16 cellular contexts compared by ENCODE assay signal in the genomic region with DNA sequence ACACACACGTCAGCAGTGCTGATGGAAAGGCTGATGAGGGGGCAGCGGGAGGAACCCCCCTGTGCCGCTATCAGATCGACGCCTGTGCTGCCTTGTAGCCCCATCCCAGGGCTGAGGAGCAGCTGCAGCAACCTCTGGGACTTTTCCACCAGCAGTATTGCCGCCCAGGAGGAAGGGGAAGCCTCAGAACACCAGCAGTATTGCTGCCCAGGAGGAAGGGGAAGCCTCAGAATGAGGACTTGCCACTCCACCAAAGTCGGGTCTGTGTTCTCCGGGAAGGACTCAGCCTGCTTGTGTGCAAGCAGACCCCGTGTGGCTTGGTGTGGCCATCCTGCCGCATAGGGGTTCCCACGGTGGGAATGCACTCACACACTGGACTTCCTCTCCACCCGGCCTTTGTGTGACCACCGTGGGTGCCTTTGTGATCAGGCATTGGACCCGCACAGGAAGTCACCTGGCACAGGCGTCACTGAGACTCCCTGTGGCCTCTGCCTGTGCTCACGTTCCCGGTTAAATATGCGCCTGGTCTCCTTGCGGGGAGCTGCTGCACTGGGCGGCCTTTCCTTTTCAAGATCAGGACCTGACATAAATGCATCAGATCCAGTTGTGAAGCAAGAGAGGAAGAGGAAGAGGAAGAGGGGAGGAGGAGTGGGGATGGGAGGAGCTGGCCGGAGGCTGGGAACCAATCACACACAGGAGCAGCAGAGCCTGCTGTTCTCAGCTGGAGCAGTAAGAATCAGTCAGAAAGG.
A peak's percentile ranks its signal among the peaks of the same experiment; 100 is the strongest.
DNase-seq lines count a peak whose midpoint lies in the region; ATAC-seq, FAIRE-seq and TF ChIP-seq lines count a peak whose summit lies in the region.
"Had no signal": no experiment of that assay in that cellular context is flagged by ENCODE, and none has a peak within 500 bp of the region (broad histone marks: within the 10 kb centered on the region; RNA-seq: fewer than 3 reads in every experiment).

No MANE protein-coding gene starts in this region.

- peaks cover 5 to 17% (median 9%) of the 10 kb centered on the region in 4 donors for H3K4me1 Mint-ChIP-seq in CD4-positive, CD25-positive, alpha-beta regulatory T cell
- peaks cover 8% of the 10 kb centered on the region for H3K4me1 Mint-ChIP-seq in WTC11

- peak in 1 of 3 donors; percentile 33 for DNase-seq in CD4-positive, CD25-positive, alpha-beta regulatory T cell
- DNase-seq in GDM1 (lab: John Stamatoyannopoulos, UW) (peak; percentile 28), WTC11 (ENCODE audit: low spot score) (no peak), left lobe of liver (ENCODE audit: low spot score) (no peak), D721Med (ENCODE audit: insufficient read length, low spot score) (no peak)
- DNase-seq: activated CD4-positive, alpha-beta T cell treated with anti-CD3 and anti-CD28 coated beads for 4 hours; amniotic stem cell; H9; NCI-H1417; NCI-H524 treated with DMSO at 0.1 percent for 48 hours; nephron progenitor cell had no signal

- H3K36me3 ChIP-seq in CD4-positive, CD25-positive, alpha-beta regulatory T cell (ENCODE audit: control insufficient read depth, insufficient read depth, low read length), result no peaks in the 10 kb centered on the region
- H3K36me3 ChIP-seq: thoracic aorta had no signal

- H3K9me3 ChIP-seq in CD4-positive, CD25-positive, alpha-beta regulatory T cell (ENCODE audit: control insufficient read depth in 2 of 2, low read length in 2 of 2), result no peaks in the 10 kb centered on the region
- H3K9me3 ChIP-seq: thoracic aorta had no signal

- H3K27ac ChIP-seq in CD4-positive, CD25-positive, alpha-beta regulatory T cell (ENCODE audit: insufficient read depth, low read length, poor library complexity, severe bottlenecking), result no peak overlapping the region
- H3K27ac ChIP-seq: thoracic aorta had no signal

- peaks cover 30% of the 10 kb centered on the region for H3K27me3 Mint-ChIP-seq in CD4-positive, CD25-positive, alpha-beta regulatory T cell
- peaks cover 89% of the 10 kb centered on the region for H3K27me3 Mint-ChIP-seq in WTC11 (ENCODE audit: low read depth)

- H3K4me1 ChIP-seq in CD4-positive, CD25-positive, alpha-beta regulatory T cell (ENCODE audit: control insufficient read depth, insufficient read depth, low read length, poor library complexity, severe bottlenecking), result peaks cover 6% of the 10 kb centered on the region

- peak overlapping the region; percentile 62 for H3K4me3 ChIP-seq in CD4-positive, CD25-positive, alpha-beta regulatory T cell (ENCODE audit: low read depth, low read length)
- H3K4me3 ChIP-seq: thoracic aorta had no signal

- no peak for FAIRE-seq in D721Med (lab: Jason Lieb, UNC)
- FAIRE-seq: HTR-8/SVneo, keratinocyte had no signal

- CTCF ChIA-PET in WTC11 (lab: Charles Lee), result interaction anchor here (1.2 kb wide), 1 partner anchor 111 kb away, joined by 3 read pairs; no protein-coding TSS in a partner anchor

- no peak for ATAC-seq in CD4-positive, CD25-positive, alpha-beta regulatory T cell (ENCODE audit: low read depth in 2 of 2)
- ATAC-seq in WTC11 (peak; percentile 32), left lobe of liver (peak; percentile 54), GM19035 (IDR thresholded peaks at IDR 0.05; ENCODE audit: unreplicated experiment) (no peak), HG02588 (IDR thresholded peaks at IDR 0.05; ENCODE audit: unreplicated experiment) (no peak)

- peak overlapping the region; percentile 74 to 89 (median 80) for H3K4me3 Mint-ChIP-seq in CD4-positive, CD25-positive, alpha-beta regulatory T cell
- H3K4me3 Mint-ChIP-seq in WTC11, result no peak overlapping the region
- H3K4me3 Mint-ChIP-seq: H9, nephron progenitor cell had no signal

- peaks cover 2% of the 10 kb centered on the region for H3K27me3 ChIP-seq in CD4-positive, CD25-positive, alpha-beta regulatory T cell (ENCODE audit: control insufficient read depth, insufficient read depth, low read length)

- H3K9me3 Mint-ChIP-seq in CD4-positive, CD25-positive, alpha-beta regulatory T cell, result peaks cover 0 to 6% (median 0%) of the 10 kb centered on the region in 7 donors
- H3K9me3 Mint-ChIP-seq in WTC11, result peaks cover 15% of the 10 kb centered on the region
- H3K9me3 Mint-ChIP-seq: H9, nephron progenitor cell had no signal

- peak overlapping the region in 2 of 3 donors; percentile 35 to 68 for H3K27ac Mint-ChIP-seq in CD4-positive, CD25-positive, alpha-beta regulatory T cell
- H3K27ac Mint-ChIP-seq in WTC11, result no peak overlapping the region
- H3K27ac Mint-ChIP-seq: H9 had no signal

- POLR2A ChIA-PET in WTC11 (lab: Charles Lee), result no interaction called here

- no peaks in the 10 kb centered on the region for H3K36me3 Mint-ChIP-seq in CD4-positive, CD25-positive, alpha-beta regulatory T cell
- H3K36me3 Mint-ChIP-seq in WTC11, result no peaks in the 10 kb centered on the region; the same call in 1 of the 2 replicates

- no peak for TF ChIP-seq CTCF in WTC11 (IDR thresholded peaks at IDR 0.05)
- no peak for TF ChIP-seq CTCF in D721Med (IDR thresholded peaks at IDR 0.05; ENCODE audit: insufficient read depth, missing control alignments)

TF ChIP-seq in WTC11, 78 proteins besides CTCF, POLR2A, EP300 and RAD21 (continues in another document):
- TF ChIP-seq, protein P1, sequence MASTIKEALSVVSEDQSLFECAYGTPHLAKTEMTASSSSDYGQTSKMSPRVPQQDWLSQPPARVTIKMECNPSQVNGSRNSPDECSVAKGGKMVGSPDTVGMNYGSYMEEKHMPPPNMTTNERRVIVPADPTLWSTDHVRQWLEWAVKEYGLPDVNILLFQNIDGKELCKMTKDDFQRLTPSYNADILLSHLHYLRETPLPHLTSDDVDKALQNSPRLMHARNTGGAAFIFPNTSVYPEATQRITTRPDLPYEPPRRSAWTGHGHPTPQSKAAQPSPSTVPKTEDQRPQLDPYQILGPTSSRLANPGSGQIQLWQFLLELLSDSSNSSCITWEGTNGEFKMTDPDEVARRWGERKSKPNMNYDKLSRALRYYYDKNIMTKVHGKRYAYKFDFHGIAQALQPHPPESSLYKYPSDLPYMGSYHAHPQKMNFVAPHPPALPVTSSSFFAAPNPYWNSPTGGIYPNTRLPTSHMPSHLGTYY (CRISPR knock-in tag; IDR thresholded peaks at IDR 0.05), result no peak
- TF ChIP-seq, protein P2, sequence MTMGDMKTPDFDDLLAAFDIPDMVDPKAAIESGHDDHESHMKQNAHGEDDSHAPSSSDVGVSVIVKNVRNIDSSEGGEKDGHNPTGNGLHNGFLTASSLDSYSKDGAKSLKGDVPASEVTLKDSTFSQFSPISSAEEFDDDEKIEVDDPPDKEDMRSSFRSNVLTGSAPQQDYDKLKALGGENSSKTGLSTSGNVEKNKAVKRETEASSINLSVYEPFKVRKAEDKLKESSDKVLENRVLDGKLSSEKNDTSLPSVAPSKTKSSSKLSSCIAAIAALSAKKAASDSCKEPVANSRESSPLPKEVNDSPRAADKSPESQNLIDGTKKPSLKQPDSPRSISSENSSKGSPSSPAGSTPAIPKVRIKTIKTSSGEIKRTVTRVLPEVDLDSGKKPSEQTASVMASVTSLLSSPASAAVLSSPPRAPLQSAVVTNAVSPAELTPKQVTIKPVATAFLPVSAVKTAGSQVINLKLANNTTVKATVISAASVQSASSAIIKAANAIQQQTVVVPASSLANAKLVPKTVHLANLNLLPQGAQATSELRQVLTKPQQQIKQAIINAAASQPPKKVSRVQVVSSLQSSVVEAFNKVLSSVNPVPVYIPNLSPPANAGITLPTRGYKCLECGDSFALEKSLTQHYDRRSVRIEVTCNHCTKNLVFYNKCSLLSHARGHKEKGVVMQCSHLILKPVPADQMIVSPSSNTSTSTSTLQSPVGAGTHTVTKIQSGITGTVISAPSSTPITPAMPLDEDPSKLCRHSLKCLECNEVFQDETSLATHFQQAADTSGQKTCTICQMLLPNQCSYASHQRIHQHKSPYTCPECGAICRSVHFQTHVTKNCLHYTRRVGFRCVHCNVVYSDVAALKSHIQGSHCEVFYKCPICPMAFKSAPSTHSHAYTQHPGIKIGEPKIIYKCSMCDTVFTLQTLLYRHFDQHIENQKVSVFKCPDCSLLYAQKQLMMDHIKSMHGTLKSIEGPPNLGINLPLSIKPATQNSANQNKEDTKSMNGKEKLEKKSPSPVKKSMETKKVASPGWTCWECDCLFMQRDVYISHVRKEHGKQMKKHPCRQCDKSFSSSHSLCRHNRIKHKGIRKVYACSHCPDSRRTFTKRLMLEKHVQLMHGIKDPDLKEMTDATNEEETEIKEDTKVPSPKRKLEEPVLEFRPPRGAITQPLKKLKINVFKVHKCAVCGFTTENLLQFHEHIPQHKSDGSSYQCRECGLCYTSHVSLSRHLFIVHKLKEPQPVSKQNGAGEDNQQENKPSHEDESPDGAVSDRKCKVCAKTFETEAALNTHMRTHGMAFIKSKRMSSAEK (CRISPR knock-in tag; IDR thresholded peaks at IDR 0.05; ENCODE audit: borderline replicate concordance), result no peak
- TF ChIP-seq, protein P3, sequence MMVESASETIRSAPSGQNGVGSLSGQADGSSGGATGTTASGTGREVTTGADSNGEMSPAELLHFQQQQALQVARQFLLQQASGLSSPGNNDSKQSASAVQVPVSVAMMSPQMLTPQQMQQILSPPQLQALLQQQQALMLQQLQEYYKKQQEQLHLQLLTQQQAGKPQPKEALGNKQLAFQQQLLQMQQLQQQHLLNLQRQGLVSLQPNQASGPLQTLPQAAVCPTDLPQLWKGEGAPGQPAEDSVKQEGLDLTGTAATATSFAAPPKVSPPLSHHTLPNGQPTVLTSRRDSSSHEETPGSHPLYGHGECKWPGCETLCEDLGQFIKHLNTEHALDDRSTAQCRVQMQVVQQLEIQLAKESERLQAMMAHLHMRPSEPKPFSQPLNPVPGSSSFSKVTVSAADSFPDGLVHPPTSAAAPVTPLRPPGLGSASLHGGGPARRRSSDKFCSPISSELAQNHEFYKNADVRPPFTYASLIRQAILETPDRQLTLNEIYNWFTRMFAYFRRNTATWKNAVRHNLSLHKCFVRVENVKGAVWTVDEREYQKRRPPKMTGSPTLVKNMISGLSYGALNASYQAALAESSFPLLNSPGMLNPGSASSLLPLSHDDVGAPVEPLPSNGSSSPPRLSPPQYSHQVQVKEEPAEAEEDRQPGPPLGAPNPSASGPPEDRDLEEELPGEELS (CRISPR knock-in tag; IDR thresholded peaks at IDR 0.05), result no peak

Comparison
In these comparisons a context has a peak if more than half of its experiments do, and no peak if none do; other contexts are left out.
1. ATAC-seq: peak in WTC11 (single experiment) and left lobe of liver (single experiment); none in CD4-positive, CD25-positive, alpha-beta regulatory T cell (0 of 2), GM19035 (single experiment) and HG02588 (single experiment).